ENCODE assay signal across 31 cellular contexts in genomic region chr20:54848984-54849538, GRCh38.
"Had no signal": no experiment of that assay in that cellular context is flagged by ENCODE, and none has a peak within 500 bp of the region (broad histone marks: within the 10 kb centered on the region; RNA-seq: fewer than 3 reads in every experiment).

No MANE protein-coding gene starts in this region.

- H3K9me3 ChIP-seq: ascending aorta, breast epithelium, colonic mucosa, esophagus squamous epithelium, gastroesophageal sphincter, heart right ventricle had no signal

- H3K36me3 Mint-ChIP-seq: activated CD4-positive, alpha-beta memory T cell treated with anti-CD3 and anti-CD28 coated beads for 36 hours; activated CD8-positive, alpha-beta memory T cell treated with anti-CD3 and anti-CD28 coated beads, Interleukin-2, amount 10 ng/mL, durations not matched to agents 7 days and 5 days; activated naive CD4-positive, alpha-beta T cell treated with anti-CD3 and anti-CD28 coated beads, Interleukin-2, amount 10 ng/mL, durations not matched to agents 7 days and 5 days; activated naive CD4-positive, alpha-beta T cell treated with anti-CD3 and anti-CD28 coated beads, Interleukin-2, amount 50 U/mL, for 72 hours; activated naive CD8-positive, alpha-beta T cell treated with anti-CD3 and anti-CD28 coated beads, Interleukin-2, amount 10 ng/mL, durations not matched to agents 7 days and 5 days; brain had no signal

- H3K27me3 Mint-ChIP-seq: activated CD4-positive, alpha-beta memory T cell treated with anti-CD3 and anti-CD28 coated beads for 36 hours; activated CD4-positive, alpha-beta T cell treated with anti-CD3 and anti-CD28 coated beads for 36 hours; activated CD4-positive, alpha-beta T cell treated with anti-CD3 and anti-CD28 coated beads, Interleukin-2, amount 10 ng/mL, durations not matched to agents 24 days and 14 days; activated CD8-positive, alpha-beta memory T cell treated with anti-CD3 and anti-CD28 coated beads, Interleukin-2, amount 10 ng/mL, durations not matched to agents 7 days and 5 days; activated naive CD4-positive, alpha-beta T cell treated with anti-CD3 and anti-CD28 coated beads, Interleukin-2, amount 10 ng/mL, durations not matched to agents 7 days and 5 days; activated naive CD8-positive, alpha-beta T cell treated with anti-CD3 and anti-CD28 coated beads, Interleukin-2, amount 10 ng/mL, durations not matched to agents 7 days and 5 days had no signal

- ATAC-seq: activated CD4-positive, alpha-beta T cell treated with anti-CD3 and anti-CD28 coated beads for 36 hours; activated CD8-positive, alpha-beta memory T cell treated with anti-CD3 and anti-CD28 coated beads, Interleukin-2, amount 10 ng/mL, durations not matched to agents 7 days and 5 days; activated CD8-positive, alpha-beta T cell treated with anti-CD3 and anti-CD28 coated beads, Interleukin-2, amount 10 ng/mL, durations not matched to agents 7 days and 5 days; activated naive CD4-positive, alpha-beta T cell treated with anti-CD3 and anti-CD28 coated beads, Interleukin-2, amount 50 U/mL, for 72 hours; gastroesophageal sphincter; heart right ventricle had no signal

- H3K27ac Mint-ChIP-seq: activated CD4-positive, alpha-beta memory T cell treated with anti-CD3 and anti-CD28 coated beads for 36 hours; activated CD4-positive, alpha-beta T cell treated with anti-CD3 and anti-CD28 coated beads for 36 hours; activated CD4-positive, alpha-beta T cell treated with anti-CD3 and anti-CD28 coated beads, Interleukin-2, amount 10 ng/mL, durations not matched to agents 24 days and 14 days; activated CD8-positive, alpha-beta memory T cell treated with anti-CD3 and anti-CD28 coated beads, Interleukin-2, amount 10 ng/mL, durations not matched to agents 7 days and 5 days; activated CD8-positive, alpha-beta T cell treated with anti-CD3 and anti-CD28 coated beads, Interleukin-2, amount 10 ng/mL, durations not matched to agents 7 days and 5 days; activated naive CD4-positive, alpha-beta T cell treated with anti-CD3 and anti-CD28 coated beads, Interleukin-2, amount 10 ng/mL, durations not matched to agents 7 days and 5 days; activated naive CD4-positive, alpha-beta T cell treated with anti-CD3 and anti-CD28 coated beads, Interleukin-2, amount 50 U/mL, for 72 hours; activated naive CD8-positive, alpha-beta T cell treated with anti-CD3 and anti-CD28 coated beads, Interleukin-2, amount 10 ng/mL, durations not matched to agents 7 days and 5 days; brain had no signal

- H3K4me1 ChIP-seq: ascending aorta, breast epithelium, colonic mucosa, esophagus squamous epithelium, gastroesophageal sphincter, heart right ventricle had no signal

- H3K4me3 ChIP-seq: ascending aorta, breast epithelium, cardiac muscle cell, colonic mucosa, esophagus squamous epithelium, gastroesophageal sphincter, heart right ventricle, hepatocyte had no signal

- H3K4me1 Mint-ChIP-seq: activated CD4-positive, alpha-beta T cell treated with anti-CD3 and anti-CD28 coated beads for 36 hours; activated CD4-positive, alpha-beta T cell treated with anti-CD3 and anti-CD28 coated beads, Interleukin-2, amount 10 ng/mL, durations not matched to agents 24 days and 14 days; activated CD8-positive, alpha-beta memory T cell treated with anti-CD3 and anti-CD28 coated beads, Interleukin-2, amount 10 ng/mL, durations not matched to agents 7 days and 5 days; activated naive CD4-positive, alpha-beta T cell treated with anti-CD3 and anti-CD28 coated beads, Interleukin-2, amount 10 ng/mL, durations not matched to agents 7 days and 5 days; activated naive CD8-positive, alpha-beta T cell treated with anti-CD3 and anti-CD28 coated beads, Interleukin-2, amount 10 ng/mL, durations not matched to agents 7 days and 5 days had no signal

- DNase-seq: activated CD4-positive, alpha-beta memory T cell treated with anti-CD3 and anti-CD28 coated beads for 36 hours; activated CD4-positive, alpha-beta T cell treated with anti-CD3 and anti-CD28 coated beads for 36 hours; activated CD4-positive, alpha-beta T cell treated with anti-CD3 and anti-CD28 coated beads, Interleukin-2, amount 10 ng/mL, durations not matched to agents 24 days and 14 days; activated CD4-positive, CD25-positive, alpha-beta regulatory T cell; activated CD4-positive, CD25-positive, alpha-beta regulatory T cell treated with anti-CD3 and anti-CD28 coated beads, Interleukin-2, amount 50 U/mL, for 72 hours; activated CD8-positive, alpha-beta memory T cell treated with anti-CD3 and anti-CD28 coated beads, Interleukin-2, amount 10 ng/mL, durations not matched to agents 7 days and 5 days; activated CD8-positive, alpha-beta memory T cell treated with anti-CD3 and anti-CD28 coated beads, Interleukin-2, amount 50 U/mL, for 4 hours; activated CD8-positive, alpha-beta T cell treated with anti-CD3 and anti-CD28 coated beads, Interleukin-2, amount 10 ng/mL, durations not matched to agents 7 days and 5 days; activated gamma-delta T cell; activated naive CD4-positive, alpha-beta T cell; activated naive CD4-positive, alpha-beta T cell treated with anti-CD3 and anti-CD28 coated beads, Interleukin-2, amount 10 ng/mL, durations not matched to agents 7 days and 5 days; activated naive CD8-positive, alpha-beta T cell treated with anti-CD3 and anti-CD28 coated beads, Interleukin-2, amount 10 ng/mL, durations not matched to agents 7 days and 5 days; activated T-cell treated with anti-CD3 and anti-CD28 coated beads, Interleukin-2, amount 50 U/mL, for 1 hour; activated T-cell treated with anti-CD3 and anti-CD28 coated beads, Interleukin-2, amount 50 U/mL, for 48 hours; central memory CD4-positive, alpha-beta T cell; cerebellar nuclear complex; colonic mucosa; effector CD8-positive, alpha-beta T cell; esophagus squamous epithelium; foreskin melanocyte; heart right ventricle had no signal

- H3K9me3 Mint-ChIP-seq: activated CD4-positive, alpha-beta T cell treated with anti-CD3 and anti-CD28 coated beads, Interleukin-2, amount 10 ng/mL, durations not matched to agents 24 days and 14 days; brain had no signal

- FAIRE-seq: endometrium, endothelial cell of umbilical vein had no signal

- H3K27ac ChIP-seq: ascending aorta, breast epithelium, cardiac muscle cell, colonic mucosa, epithelial cell of prostate, esophagus squamous epithelium, gastroesophageal sphincter, heart right ventricle, hepatocyte had no signal

- H3K27me3 ChIP-seq: ascending aorta, breast epithelium, cardiac muscle cell, colonic mucosa, esophagus squamous epithelium, gastroesophageal sphincter, hepatocyte had no signal

- H3K4me3 Mint-ChIP-seq: activated CD4-positive, alpha-beta memory T cell treated with anti-CD3 and anti-CD28 coated beads for 36 hours; activated CD4-positive, alpha-beta T cell treated with anti-CD3 and anti-CD28 coated beads for 36 hours; activated CD4-positive, alpha-beta T cell treated with anti-CD3 and anti-CD28 coated beads, Interleukin-2, amount 10 ng/mL, durations not matched to agents 24 days and 14 days; activated CD8-positive, alpha-beta memory T cell treated with anti-CD3 and anti-CD28 coated beads, Interleukin-2, amount 10 ng/mL, durations not matched to agents 7 days and 5 days; activated CD8-positive, alpha-beta T cell treated with anti-CD3 and anti-CD28 coated beads, Interleukin-2, amount 10 ng/mL, durations not matched to agents 7 days and 5 days; activated naive CD4-positive, alpha-beta T cell treated with anti-CD3 and anti-CD28 coated beads, Interleukin-2, amount 10 ng/mL, durations not matched to agents 7 days and 5 days; activated naive CD8-positive, alpha-beta T cell treated with anti-CD3 and anti-CD28 coated beads, Interleukin-2, amount 10 ng/mL, durations not matched to agents 7 days and 5 days; brain had no signal

- H3K36me3 ChIP-seq: ascending aorta, breast epithelium, cardiac muscle cell, colonic mucosa, esophagus squamous epithelium, gastroesophageal sphincter, heart right ventricle had no signal
